13 cellular contexts compared by ENCODE assay signal in genomic region chr1:4267381-4268261, GRCh38.
DNase-seq lines count a peak whose midpoint lies in the region; ATAC-seq and TF ChIP-seq lines count a peak whose summit lies in the region.
"Had no signal": no experiment of that assay in that cellular context is flagged by ENCODE, and none has a peak within 500 bp of the region (broad histone marks: within the 10 kb centered on the region; RNA-seq: fewer than 3 reads in every experiment).

No MANE protein-coding gene starts in this region.

- H3K4me3 ChIP-seq in SJCRH30 (no peak overlapping the region), coronary artery (no peak overlapping the region)

- no peaks in the 10 kb centered on the region for H3K9me3 Mint-ChIP-seq in immature natural killer cell
- H3K9me3 Mint-ChIP-seq: activated T-cell treated with anti-CD3 and anti-CD28 coated beads, Interleukin-2, amount 50 U/mL, for 72 hours had no signal

- H3K9me3 ChIP-seq in SJCRH30 (replicated peaks) = no peaks in the 10 kb centered on the region

- TF ChIP-seq CTCF in coronary artery (IDR thresholded peaks at IDR 0.05) = no peak

- peak; percentile 44 for DNase-seq in kidney glomerular epithelial cell (lab: John Stamatoyannopoulos, UW)
- DNase-seq in SJCRH30 = no peak
- no peak for DNase-seq in immature natural killer cell
- DNase-seq in coronary artery (ENCODE audit: low spot score) = no peak
- no peak for DNase-seq in NCI-H2081 treated with DMSO at 0.1 percent for 48 hours (lab: John Stamatoyannopoulos, UW)
- DNase-seq: activated T-cell treated with anti-CD3 and anti-CD28 coated beads, Interleukin-2, amount 50 U/mL, for 72 hours; KBM-7; NCI-H69; stimulated activated CD4-positive, alpha-beta T cell treated with anti-CD3 and anti-CD28 coated beads, Interleukin-12 subunit alpha, Interleukin-12 subunit beta, amount 100 ng/mL, for 4 hours; T-helper 9 cell had no signal

- no peaks in the 10 kb centered on the region for H3K4me1 ChIP-seq in SJCRH30

- H3K27me3 Mint-ChIP-seq in immature natural killer cell (ENCODE audit: low read depth in 3 of 3) = peaks cover 0 to 4% (median 3%) of the 10 kb centered on the region in 3 donors

- no peaks in the 10 kb centered on the region for H3K36me3 Mint-ChIP-seq in immature natural killer cell

- no peak overlapping the region for H3K27ac Mint-ChIP-seq in immature natural killer cell
- H3K27ac Mint-ChIP-seq: activated T-cell treated with anti-CD3 and anti-CD28 coated beads, Interleukin-2, amount 50 U/mL, for 72 hours had no signal

- peaks cover 0 to 8% of the 10 kb centered on the region in 2 donors for H3K4me1 Mint-ChIP-seq in immature natural killer cell

- H3K27me3 ChIP-seq in SJCRH30 = peaks cover 4% of the 10 kb centered on the region; the same call in 1 of the 2 replicates

- peak; percentile 68 for ATAC-seq in GM18858 (IDR thresholded peaks at IDR 0.05; ENCODE audit: unreplicated experiment)
- peak; percentile 87 for ATAC-seq in GM21529 (IDR thresholded peaks at IDR 0.05; ENCODE audit: unreplicated experiment)
- ATAC-seq in HG03280 (IDR thresholded peaks at IDR 0.05; ENCODE audit: unreplicated experiment) = peak; percentile 77
- ATAC-seq: activated T-cell treated with anti-CD3 and anti-CD28 coated beads, Interleukin-2, amount 50 U/mL, for 72 hours had no signal

- H3K4me3 Mint-ChIP-seq in immature natural killer cell = no peak overlapping the region
- H3K4me3 Mint-ChIP-seq: activated T-cell treated with anti-CD3 and anti-CD28 coated beads, Interleukin-2, amount 50 U/mL, for 72 hours had no signal

- H3K36me3 ChIP-seq in SJCRH30 = no peaks in the 10 kb centered on the region

- H3K27ac ChIP-seq in SJCRH30 (no peak overlapping the region), coronary artery (no peak overlapping the region)
